ENCODE assay signal across 18 cellular contexts in genomic region chr13:39209731-39210633, GRCh38.
DNase-seq lines count a peak whose midpoint lies in the region; ATAC-seq, FAIRE-seq and TF ChIP-seq lines count a peak whose summit lies in the region.
"Had no signal": no experiment of that assay in that cellular context is flagged by ENCODE, and none has a peak within 500 bp of the region (broad histone marks: within the 10 kb centered on the region; RNA-seq: fewer than 3 reads in every experiment).

No MANE protein-coding gene starts in this region.

- H3K27ac ChIP-seq in GM23248 (no peak overlapping the region; the same call in 1 of the 2 replicates), esophagus muscularis mucosa (replicated peaks in 1 of 4) (peak overlapping the region; percentile 12 to 48 (median 24)), keratinocyte (ENCODE audit: control insufficient read depth, insufficient read depth, low read length) (no peak overlapping the region), suprapubic skin (peak overlapping the region; percentile 54), spleen (peak overlapping the region in 4 of 8 donors; percentile 24 to 61 (median 40))
- H3K27ac ChIP-seq: RWPE1 had no signal

- no peaks in the 10 kb centered on the region for H3K79me2 ChIP-seq in GM23248 (ENCODE audit: insufficient read depth)
- H3K79me2 ChIP-seq in keratinocyte (ENCODE audit: control insufficient read depth, insufficient read depth, low read length) = no peaks in the 10 kb centered on the region

- no peak overlapping the region for H3K4me2 ChIP-seq in GM23248 (ENCODE audit: unreplicated experiment)
- H3K4me2 ChIP-seq in keratinocyte (ENCODE audit: control insufficient read depth, extremely low read depth, insufficient read depth, low read depth, low read length) = no peak overlapping the region

- H2AFZ ChIP-seq in GM23248 = no peak overlapping the region
- no peak overlapping the region for H2AFZ ChIP-seq in keratinocyte (ENCODE audit: control insufficient read depth, low read length)

- 44 to 50% methylated on average over 1 of the region's 1 CpG for WGBS in GM23248 (ENCODE audit: low coverage in 1 of 2, low lambda C conversion rate in 2 of 2, missing lambda C conversion rate in 2 of 2), 2 experiments
- WGBS in esophagus muscularis mucosa = 77% methylated on average over 1 of the region's 1 CpG
- 69% methylated on average over 1 of the region's 1 CpG for WGBS in suprapubic skin
- 80 to 96% (median 88%) methylated on average over 1 of the region's 1 CpG for WGBS in spleen, 5 donors

- peaks cover 5% of the 10 kb centered on the region; the same call in 1 of the 2 replicates for H3F3A ChIP-seq in GM23248 (ENCODE audit: insufficient read depth)

- TF ChIP-seq EP300 in esophagus muscularis mucosa (IDR thresholded peaks at IDR 0.05) (no peak), suprapubic skin (IDR thresholded peaks at IDR 0.05) (no peak)

- H3K4me1 ChIP-seq in GM23248 (ENCODE audit: insufficient read depth) (peaks cover 11% of the 10 kb centered on the region), esophagus muscularis mucosa (peaks cover 0 to 16% (median 5%) of the 10 kb centered on the region in 4 donors), keratinocyte (ENCODE audit: control insufficient read depth, extremely low read depth, insufficient read depth, low read length) (peaks cover 11% of the 10 kb centered on the region), suprapubic skin (peaks cover 8% of the 10 kb centered on the region), spleen (no peaks in the 10 kb centered on the region)
- H3K4me1 ChIP-seq: Caco-2 had no signal

- peak; percentile 24 for DNase-seq in GM23248
- DNase-seq in esophagus muscularis mucosa (ENCODE audit: extremely low spot score) = no peak
- no peak for DNase-seq in keratinocyte (ENCODE audit: low read depth, low spot score)
- no peak for DNase-seq in suprapubic skin (ENCODE audit: low spot score in 2 of 2)
- DNase-seq in spleen = no peak
- DNase-seq in RPMI8226 = no peak
- no peak for DNase-seq in GM19239 (ENCODE audit: insufficient read length, low spot score)
- no peak for DNase-seq in stimulated activated naive CD8-positive, alpha-beta T cell treated with anti-CD3 and anti-CD28 coated beads, Interleukin-15, Interleukin-2, amounts not matched to agents 100 U/mL and 50 U/mL, for 24 hours
- DNase-seq: activated CD4-positive, alpha-beta T cell treated with anti-CD3 and anti-CD28 coated beads, Interleukin-2, amount 50 U/mL, for 4 hours; activated naive CD4-positive, alpha-beta T cell treated with anti-CD3 and anti-CD28 coated beads for 36 hours; Caco-2; left cardiac atrium; NCI-H1694 treated with DMSO at 0.1 percent for 48 hours; ovary; stimulated activated CD4-positive, alpha-beta T cell treated with anti-CD3 and anti-CD28 coated beads, Interleukin-12 subunit alpha, Interleukin-12 subunit beta, amount 100 ng/mL, for 4 hours; stimulated activated naive B cell treated with anti-CD40 and anti-IgM and Interleukin-4, amounts not matched to agents 10 μg/mL and 1 μg/mL and 100 μg/mL, for 72 hours had no signal

- dilution Hi-C loops in keratinocyte (cut with MboI; ENCODE audit: extremely low pct_ligation_motif_present, low sequenced_read_pairs) = no loop called here

- H3K27me3 ChIP-seq in GM23248 (replicated peaks; ENCODE audit: insufficient read depth) = no peaks in the 10 kb centered on the region
- H3K27me3 ChIP-seq in esophagus muscularis mucosa = no peaks in the 10 kb centered on the region
- no peaks in the 10 kb centered on the region for H3K27me3 ChIP-seq in keratinocyte (ENCODE audit: control insufficient read depth, extremely low read depth, insufficient read depth, low read length)
- no peaks in the 10 kb centered on the region for H3K27me3 ChIP-seq in suprapubic skin
- no peaks in the 10 kb centered on the region for H3K27me3 ChIP-seq in spleen (replicated peaks in 1 of 7)
- H3K27me3 ChIP-seq: ovary had no signal

- TF ChIP-seq CTCF in esophagus muscularis mucosa (IDR thresholded peaks at IDR 0.05) (no peak), keratinocyte (optimal IDR thresholded peaks at IDR 0.05 in 1 of 3, IDR thresholded peaks at IDR 0.05 in 1 of 3, conservative IDR thresholded peaks at IDR 0.05 in 1 of 3; ENCODE audit: extremely low read depth in 1 of 3, insufficient read depth in 2 of 3, low read length in 3 of 3) (no peak), suprapubic skin (IDR thresholded peaks at IDR 0.05) (no peak), spleen (IDR thresholded peaks at IDR 0.05 in 8 of 11, conservative IDR thresholded peaks at IDR 0.05 in 3 of 11) (no peak)

- H3K9me3 ChIP-seq in GM23248 (ENCODE audit: low read depth) (no peaks in the 10 kb centered on the region), esophagus muscularis mucosa (no peaks in the 10 kb centered on the region), keratinocyte (ENCODE audit: control insufficient read depth, low read depth, low read length) (no peaks in the 10 kb centered on the region), suprapubic skin (no peaks in the 10 kb centered on the region), spleen (no peaks in the 10 kb centered on the region)
- H3K9me3 ChIP-seq: Caco-2, ovary had no signal

- H3K4me3 ChIP-seq in GM23248 (no peak overlapping the region), esophagus muscularis mucosa (no peak overlapping the region), keratinocyte (ENCODE audit: control insufficient read depth in 2 of 3, extremely low read depth in 1 of 3, insufficient read depth in 2 of 3, low read depth in 1 of 3, low read length in 3 of 3) (no peak overlapping the region), suprapubic skin (no peak overlapping the region), spleen (no peak overlapping the region)
- H3K4me3 ChIP-seq: ovary had no signal

- intact Hi-C loops in esophagus muscularis mucosa (cut with DNase I) (no loop called here), spleen (cut with DNase I; ENCODE audit: low total_unique reads) (no loop called here)

- in situ Hi-C loops in GM23248 (cut with MboI) = no loop called here

- FAIRE-seq in keratinocyte (lab: Jason Lieb, UNC) (peak; percentile 62), GM19239 (lab: Jason Lieb, UNC) (no peak)
- FAIRE-seq: TTC549 had no signal

- no peak overlapping the region for H3K9ac ChIP-seq in GM23248
- no peak overlapping the region for H3K9ac ChIP-seq in keratinocyte (ENCODE audit: control insufficient read depth, extremely low read depth, insufficient read depth, low read length)

- no peaks in the 10 kb centered on the region for H3K9me2 ChIP-seq in GM23248 (ENCODE audit: insufficient read depth)

- no peaks in the 10 kb centered on the region for H3K9me1 ChIP-seq in keratinocyte (ENCODE audit: control insufficient read depth, extremely low read depth, insufficient read depth, low read length)

- H4K20me1 ChIP-seq in GM23248 (ENCODE audit: insufficient read depth) (no peaks in the 10 kb centered on the region), keratinocyte (ENCODE audit: control insufficient read depth, extremely low read depth, insufficient read depth, low read length) (no peaks in the 10 kb centered on the region)

- TF ChIP-seq POLR2A in esophagus muscularis mucosa (IDR thresholded peaks at IDR 0.05; ENCODE audit: low read depth) (no peak), suprapubic skin (IDR thresholded peaks at IDR 0.05) (no peak), spleen (IDR thresholded peaks at IDR 0.05) (no peak)

- no peaks in the 10 kb centered on the region for H3K36me3 ChIP-seq in GM23248 (ENCODE audit: low read depth)
- H3K36me3 ChIP-seq in esophagus muscularis mucosa = no peaks in the 10 kb centered on the region
- H3K36me3 ChIP-seq in keratinocyte (ENCODE audit: control insufficient read depth in 2 of 2, extremely low read depth in 1 of 2, insufficient read depth in 2 of 2, low read length in 2 of 2) = no peaks in the 10 kb centered on the region
- H3K36me3 ChIP-seq in suprapubic skin = no peaks in the 10 kb centered on the region
- no peaks in the 10 kb centered on the region for H3K36me3 ChIP-seq in spleen
- H3K36me3 ChIP-seq: ovary had no signal

- no peak for ATAC-seq in stimulated activated naive CD8-positive, alpha-beta T cell treated with anti-CD3 and anti-CD28 coated beads, Interleukin-15, Interleukin-2, amounts not matched to agents 100 U/mL and 50 U/mL, for 24 hours

Comparison
In these comparisons a context has a peak if more than half of its experiments do, and no peak if none do; other contexts are left out.
1. H3K27ac ChIP-seq: peak in esophagus muscularis mucosa (4 of 4) and suprapubic skin (single experiment); none in GM23248 (single experiment) and keratinocyte (single experiment).